In genomic region chrX:150575415-150575814, GRCh38 we compare ENCODE assay signal across 9 cellular contexts. TPM values are rescaled to one million over a fixed set of nuclear protein-coding genes. Genes with fewer than 3 reads are reported as not detected.
A peak's percentile ranks its signal among the peaks of the same experiment; 100 is the strongest.
DNase-seq lines count a peak whose midpoint lies in the region; ATAC-seq, FAIRE-seq and TF ChIP-seq lines count a peak whose summit lies in the region.
"Had no signal": no experiment of that assay in that cellular context is flagged by ENCODE, and none has a peak within 500 bp of the region (broad histone marks: within the 10 kb centered on the region; RNA-seq: fewer than 3 reads in every experiment).

No MANE protein-coding gene starts in this region.

- H3K9me3 ChIP-seq in MM.1S (replicated peaks; ENCODE audit: insufficient read depth, low read length) = no peaks in the 10 kb centered on the region
- no peaks in the 10 kb centered on the region for H3K9me3 ChIP-seq in mucosa of descending colon
- H3K9me3 ChIP-seq: adrenal gland had no signal

- H3K4me1 ChIP-seq in MM.1S (ENCODE audit: low read length) (peaks cover 31% of the 10 kb centered on the region), mucosa of descending colon (ENCODE audit: low read depth) (peaks cover 11% of the 10 kb centered on the region)

- H3K4me3 Mint-ChIP-seq in CD14-positive monocyte = peak overlapping the region; percentile 52 to 67
- H3K4me3 Mint-ChIP-seq in activated T-helper 17 cell treated with anti-CD3 and anti-CD28 coated beads, Interleukin-2, amount 50 U/mL, for 72 hours = peak overlapping the region; percentile 87

- peak overlapping the region; percentile 73 for H3K4me2 ChIP-seq in MM.1S (ENCODE audit: low read depth, low read length)

- H3K27ac ChIP-seq in MM.1S (ENCODE audit: low read length) = peak overlapping the region; percentile 76
- no peak overlapping the region for H3K27ac ChIP-seq in brain microvascular endothelial cell

- TF ChIP-seq POLR2A in GM12892 (IDR thresholded peaks at IDR 0.05; ENCODE audit: low read depth, low read length) = no peak

- H3K9me3 Mint-ChIP-seq in CD14-positive monocyte = peaks cover 0 to 6% (median 0%) of the 10 kb centered on the region in 7 donors
- no peaks in the 10 kb centered on the region for H3K9me3 Mint-ChIP-seq in activated T-helper 17 cell treated with anti-CD3 and anti-CD28 coated beads, Interleukin-2, amount 50 U/mL, for 72 hours

- H4K20me1 ChIP-seq in MM.1S (ENCODE audit: insufficient read depth, low read length) = no peaks in the 10 kb centered on the region

- no peaks in the 10 kb centered on the region for H3K36me3 Mint-ChIP-seq in CD14-positive monocyte
- H3K36me3 Mint-ChIP-seq in activated T-helper 17 cell treated with anti-CD3 and anti-CD28 coated beads, Interleukin-2, amount 50 U/mL, for 72 hours (ENCODE audit: low read depth) = peaks cover 13% of the 10 kb centered on the region

- H3K9me2 ChIP-seq in MM.1S (replicated peaks; ENCODE audit: insufficient read depth, low read length) = no peaks in the 10 kb centered on the region

- H3F3A ChIP-seq in MM.1S (ENCODE audit: insufficient read depth, low read length) = peaks cover 14% of the 10 kb centered on the region

- TF ChIP-seq CTCF in CD14-positive monocyte (IDR thresholded peaks at IDR 0.05) (no peak), MM.1S (IDR thresholded peaks at IDR 0.05; ENCODE audit: low read length) (no peak), mucosa of descending colon (IDR thresholded peaks at IDR 0.05) (no peak), D721Med (IDR thresholded peaks at IDR 0.05; ENCODE audit: insufficient read depth, missing control alignments) (no peak), brain microvascular endothelial cell (IDR thresholded peaks at IDR 0.05; ENCODE audit: low read depth, low read length, missing control alignments) (no peak)

- H3K27me3 Mint-ChIP-seq in CD14-positive monocyte (ENCODE audit: low read depth in 3 of 3) = peaks cover 0 to 7% (median 0%) of the 10 kb centered on the region in 3 donors
- no peaks in the 10 kb centered on the region for H3K27me3 Mint-ChIP-seq in activated T-helper 17 cell treated with anti-CD3 and anti-CD28 coated beads, Interleukin-2, amount 50 U/mL, for 72 hours

- peaks cover 72% of the 10 kb centered on the region for H3K4me1 Mint-ChIP-seq in CD14-positive monocyte
- H3K4me1 Mint-ChIP-seq in activated T-helper 17 cell treated with anti-CD3 and anti-CD28 coated beads, Interleukin-2, amount 50 U/mL, for 72 hours = peaks cover 36% of the 10 kb centered on the region

- no peaks in the 10 kb centered on the region for H3K36me3 ChIP-seq in MM.1S (replicated peaks; ENCODE audit: insufficient read depth, low read length)
- no peaks in the 10 kb centered on the region for H3K36me3 ChIP-seq in mucosa of descending colon (ENCODE audit: low read depth)
- no peaks in the 10 kb centered on the region for H3K36me3 ChIP-seq in brain microvascular endothelial cell (replicated peaks)
- H3K36me3 ChIP-seq: adrenal gland had no signal

- DNase-seq in CD14-positive monocyte (ENCODE audit: low spot score) (no peak), MM.1S (no peak), mucosa of descending colon (peak in 1 of 3 donors; percentile 31), D721Med (ENCODE audit: insufficient read length, low spot score) (no peak), brain microvascular endothelial cell (no peak), GM12892 (ENCODE audit: insufficient read length) (no peak)

- FAIRE-seq in D721Med (lab: Jason Lieb, UNC) = no peak
- no peak for FAIRE-seq in GM12892 (lab: Jason Lieb, UNC)

- peak overlapping the region; percentile 43; the same call in 1 of the 2 replicates for H3K9ac ChIP-seq in MM.1S (ENCODE audit: low read length)

- in situ Hi-C loops in brain microvascular endothelial cell (cut with HindIII; ENCODE audit: low pct_ligation_motif_present, low sequenced_read_pairs) = no loop called here

- 0 out of 2 replicates have a peak overlapping the region, but pooled peaks have one; percentile 23 for H2AFZ ChIP-seq in MM.1S (ENCODE audit: low read length)

- peaks cover 81% of the 10 kb centered on the region for H3K79me2 ChIP-seq in MM.1S (ENCODE audit: low read length)

- H3K27me3 ChIP-seq in MM.1S (replicated peaks; ENCODE audit: insufficient read depth, low read length) = no peaks in the 10 kb centered on the region
- H3K27me3 ChIP-seq in brain microvascular endothelial cell (replicated peaks) = no peaks in the 10 kb centered on the region
- H3K27me3 ChIP-seq: adrenal gland had no signal

- intact Hi-C loops in CD14-positive monocyte (cut with micrococcal nuclease) (loop anchor here in 1 of 2 donors (10.0 kb wide), 1 partner anchor 611 kb away; no protein-coding TSS in a partner anchor), mucosa of descending colon (cut with DNase I, micrococcal nuclease) (no loop called here)

- H3K27ac Mint-ChIP-seq in CD14-positive monocyte = peak overlapping the region; percentile 76 to 88 (median 86)
- H3K27ac Mint-ChIP-seq in activated T-helper 17 cell treated with anti-CD3 and anti-CD28 coated beads, Interleukin-2, amount 50 U/mL, for 72 hours = peak overlapping the region; percentile 97

- H3K4me3 ChIP-seq in MM.1S (ENCODE audit: low read length) = peak overlapping the region; percentile 51
- H3K4me3 ChIP-seq in mucosa of descending colon = no peak overlapping the region
- H3K4me3 ChIP-seq in brain microvascular endothelial cell (ENCODE audit: low read depth, low read length) = no peak overlapping the region
- H3K4me3 ChIP-seq: adrenal gland had no signal

- peak; percentile 75 for ATAC-seq in activated T-helper 17 cell treated with anti-CD3 and anti-CD28 coated beads, Interleukin-2, amount 50 U/mL, for 72 hours (replicated peaks)
- peak; percentile 42 for ATAC-seq in mucosa of descending colon
- ATAC-seq in GM21381 (IDR thresholded peaks at IDR 0.05; ENCODE audit: unreplicated experiment) = no peak

RNA-seq across cellular contexts. Expression of gene MTM1, which starts 7.0 kb away (rescaled TPM):
- polyA plus RNA-seq in CD14-positive monocyte = 10 to 100 TPM; 17.0 to 23.4 TPM
- 10 to 100 TPM; 17.1 to 21.4 TPM for total RNA-seq in activated T-helper 17 cell treated with anti-CD3 and anti-CD28 coated beads, Interleukin-2, amount 50 U/mL, for 72 hours
- 10 to 100 TPM; 42.2 to 77.3 (median 56.9) TPM for total RNA-seq in mucosa of descending colon
- polyA plus RNA-seq in GM12892 (2012; ENCODE audit: missing spikeins) = 4.6 TPM
